11 cellular contexts compared by ENCODE assay signal in the genomic region with DNA sequence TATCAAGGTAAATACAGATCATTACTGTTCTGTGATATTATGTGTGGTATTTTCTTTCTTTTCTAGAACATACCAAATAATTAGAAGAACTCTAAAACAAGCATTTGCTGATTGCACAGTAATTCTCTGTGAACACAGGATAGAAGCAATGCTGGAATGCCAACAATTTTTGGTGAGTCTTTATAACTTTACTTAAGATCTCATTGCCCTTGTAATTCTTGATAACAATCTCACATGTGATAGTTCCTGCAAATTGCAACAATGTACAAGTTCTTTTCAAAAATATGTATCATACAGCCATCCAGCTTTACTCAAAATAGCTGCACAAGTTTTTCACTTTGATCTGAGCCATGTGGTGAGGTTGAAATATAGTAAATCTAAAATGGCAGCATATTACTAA.
"Had no signal": no experiment of that assay in that cellular context is flagged by ENCODE, and none has a peak within 500 bp of the region (broad histone marks: within the 10 kb centered on the region; RNA-seq: fewer than 3 reads in every experiment).

No MANE protein-coding gene starts in this region.

- DNase-seq: activated CD4-positive, alpha-beta T cell treated with anti-CD3 and anti-CD28 coated beads for 4 hours; activated naive CD4-positive, alpha-beta T cell treated with Interleukin-2 at 50 U/mL for 16 hours; ovary; right cardiac atrium; T-helper 1 cell; thyroid gland; WERI-Rb-1 had no signal

- H3K36me3 ChIP-seq: gastroesophageal sphincter, ovary, thyroid gland, WERI-Rb-1 had no signal

- H3K4me1 Mint-ChIP-seq: neural crest cell; stimulated activated effector memory CD8-positive, alpha-beta T cell treated with anti-CD3 and anti-CD28 coated beads, Interleukin-12 subunit alpha, Interleukin-12 subunit beta, amount 100 ng/mL, for 72 hours had no signal

- H3K9me3 Mint-ChIP-seq: neural crest cell had no signal

- H3K27me3 ChIP-seq: gastroesophageal sphincter, ovary, thyroid gland had no signal

- H3K4me3 Mint-ChIP-seq: neural crest cell; stimulated activated effector memory CD8-positive, alpha-beta T cell treated with anti-CD3 and anti-CD28 coated beads, Interleukin-12 subunit alpha, Interleukin-12 subunit beta, amount 100 ng/mL, for 72 hours had no signal

- ATAC-seq: gastroesophageal sphincter; right cardiac atrium; stimulated activated effector memory CD8-positive, alpha-beta T cell treated with anti-CD3 and anti-CD28 coated beads, Interleukin-12 subunit alpha, Interleukin-12 subunit beta, amount 100 ng/mL, for 72 hours had no signal

- H3K36me3 Mint-ChIP-seq: stimulated activated effector memory CD8-positive, alpha-beta T cell treated with anti-CD3 and anti-CD28 coated beads, Interleukin-12 subunit alpha, Interleukin-12 subunit beta, amount 100 ng/mL, for 72 hours had no signal

- H3K4me1 ChIP-seq: gastroesophageal sphincter, thyroid gland had no signal

- H3K4me3 ChIP-seq: gastroesophageal sphincter, ovary, SK-N-MC, thyroid gland had no signal

- H3K27ac ChIP-seq: gastroesophageal sphincter, ovary, SK-N-MC, thyroid gland, WERI-Rb-1 had no signal

- H3K9me3 ChIP-seq: gastroesophageal sphincter, ovary, thyroid gland had no signal

- H3K27ac Mint-ChIP-seq: stimulated activated effector memory CD8-positive, alpha-beta T cell treated with anti-CD3 and anti-CD28 coated beads, Interleukin-12 subunit alpha, Interleukin-12 subunit beta, amount 100 ng/mL, for 72 hours had no signal
